ENCODE assay signal across 9 cellular contexts in genomic region chrX:1212532-1212931, GRCh38. TPM values are rescaled to one million over a fixed set of nuclear protein-coding genes. Genes with fewer than 3 reads are reported as not detected.
DNase-seq lines count a peak whose midpoint lies in the region; ATAC-seq and TF ChIP-seq lines count a peak whose summit lies in the region.
"Had no signal": no experiment of that assay in that cellular context is flagged by ENCODE, and none has a peak within 500 bp of the region (broad histone marks: within the 10 kb centered on the region; RNA-seq: fewer than 3 reads in every experiment).

A gene with protein sequence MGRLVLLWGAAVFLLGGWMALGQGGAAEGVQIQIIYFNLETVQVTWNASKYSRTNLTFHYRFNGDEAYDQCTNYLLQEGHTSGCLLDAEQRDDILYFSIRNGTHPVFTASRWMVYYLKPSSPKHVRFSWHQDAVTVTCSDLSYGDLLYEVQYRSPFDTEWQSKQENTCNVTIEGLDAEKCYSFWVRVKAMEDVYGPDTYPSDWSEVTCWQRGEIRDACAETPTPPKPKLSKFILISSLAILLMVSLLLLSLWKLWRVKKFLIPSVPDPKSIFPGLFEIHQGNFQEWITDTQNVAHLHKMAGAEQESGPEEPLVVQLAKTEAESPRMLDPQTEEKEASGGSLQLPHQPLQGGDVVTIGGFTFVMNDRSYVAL (minus strand): TSS chrX:1212649. CDS start chrX:1212634, 15 bp downstream.

- H3K4me1 ChIP-seq in thymus (ENCODE audit: control insufficient read depth, insufficient read depth, low read length), result peaks cover 22% of the 10 kb centered on the region
- no peaks in the 10 kb centered on the region for H3K4me1 ChIP-seq in tibial artery

- 2% methylated on average over 5 of the region's 5 CpGs for WGBS in thymus

- H3K9me3 ChIP-seq in thymus (ENCODE audit: control insufficient read depth) (no peaks in the 10 kb centered on the region), tibial artery (no peaks in the 10 kb centered on the region)

- H3K36me3 Mint-ChIP-seq in activated naive CD4-positive, alpha-beta T cell treated with anti-CD3 and anti-CD28 coated beads for 36 hours (ENCODE audit: low read depth), result no peaks in the 10 kb centered on the region
- peaks cover 15% of the 10 kb centered on the region for H3K36me3 Mint-ChIP-seq in activated CD4-positive, alpha-beta T cell treated with anti-CD3 and anti-CD28 coated beads, Interleukin-2, amount 10 ng/mL, durations not matched to agents 7 days and 5 days (ENCODE audit: low read depth)

- TF ChIP-seq CTCF in tibial artery (IDR thresholded peaks at IDR 0.05), result no peak

- POLR2A ChIA-PET in activated CD4-positive, alpha-beta T cell treated with anti-CD3 and anti-CD28 coated beads, Interleukin-2, amount 10 ng/mL, durations not matched to agents 7 days and 5 days (lab: Charles Lee), result no interaction called here

- peak; percentile 88 for ATAC-seq in HG03378 (IDR thresholded peaks at IDR 0.05; ENCODE audit: unreplicated experiment)

- no peaks in the 10 kb centered on the region for H3K27me3 ChIP-seq in thymus (ENCODE audit: control insufficient read depth, insufficient read depth)
- H3K27me3 ChIP-seq in tibial artery, result no peaks in the 10 kb centered on the region

- DNase-seq in activated naive CD4-positive, alpha-beta T cell treated with anti-CD3 and anti-CD28 coated beads for 36 hours, result peak; percentile 72
- DNase-seq in activated naive CD4-positive, alpha-beta T cell (lab: John Stamatoyannopoulos, UW), result no peak
- DNase-seq in activated CD4-positive, alpha-beta T cell treated with anti-CD3 and anti-CD28 coated beads, Interleukin-2, amount 10 ng/mL, durations not matched to agents 7 days and 5 days, result peak; percentile 53
- no peak for DNase-seq in NCI-H82 (lab: John Stamatoyannopoulos, UW)
- no peak for DNase-seq in tibial artery
- no peak for DNase-seq in epidermal melanocyte (ENCODE audit: insufficient read length, low spot score)

- CTCF ChIA-PET in activated naive CD4-positive, alpha-beta T cell treated with anti-CD3 and anti-CD28 coated beads for 36 hours (lab: Charles Lee), result no interaction called here
- CTCF ChIA-PET in activated CD4-positive, alpha-beta T cell treated with anti-CD3 and anti-CD28 coated beads, Interleukin-2, amount 10 ng/mL, durations not matched to agents 7 days and 5 days (lab: Charles Lee), result no interaction called here

- H3K27ac Mint-ChIP-seq in activated naive CD4-positive, alpha-beta T cell treated with anti-CD3 and anti-CD28 coated beads for 36 hours, result peak within 1 kb of the TSS; percentile 86
- H3K27ac Mint-ChIP-seq in activated CD4-positive, alpha-beta T cell treated with anti-CD3 and anti-CD28 coated beads, Interleukin-2, amount 10 ng/mL, durations not matched to agents 7 days and 5 days, result peak within 1 kb of the TSS; percentile 89

- peak within 1 kb of the TSS; percentile 63 for H3K4me3 Mint-ChIP-seq in activated naive CD4-positive, alpha-beta T cell treated with anti-CD3 and anti-CD28 coated beads for 36 hours
- peak within 1 kb of the TSS; percentile 69 for H3K4me3 Mint-ChIP-seq in activated CD4-positive, alpha-beta T cell treated with anti-CD3 and anti-CD28 coated beads, Interleukin-2, amount 10 ng/mL, durations not matched to agents 7 days and 5 days

- peak within 1 kb of the TSS; percentile 81 for H3K27ac ChIP-seq in thymus (ENCODE audit: low read depth)
- H3K27ac ChIP-seq in tibial artery, result no peak within 1 kb of the TSS

- no peaks in the 10 kb centered on the region for H3K36me3 ChIP-seq in thymus (ENCODE audit: control insufficient read depth, insufficient read depth)
- H3K36me3 ChIP-seq in tibial artery, result no peaks in the 10 kb centered on the region

- H3K9me3 Mint-ChIP-seq in activated naive CD4-positive, alpha-beta T cell treated with anti-CD3 and anti-CD28 coated beads for 36 hours, result no peaks in the 10 kb centered on the region
- peaks cover 6% of the 10 kb centered on the region for H3K9me3 Mint-ChIP-seq in activated CD4-positive, alpha-beta T cell treated with anti-CD3 and anti-CD28 coated beads, Interleukin-2, amount 10 ng/mL, durations not matched to agents 7 days and 5 days

- peaks cover 9% of the 10 kb centered on the region for H3K27me3 Mint-ChIP-seq in activated naive CD4-positive, alpha-beta T cell treated with anti-CD3 and anti-CD28 coated beads for 36 hours (ENCODE audit: low read depth)
- peaks cover 15% of the 10 kb centered on the region for H3K27me3 Mint-ChIP-seq in activated CD4-positive, alpha-beta T cell treated with anti-CD3 and anti-CD28 coated beads, Interleukin-2, amount 10 ng/mL, durations not matched to agents 7 days and 5 days

- H3K4me3 ChIP-seq in thymus (ENCODE audit: low read length) (no peak within 1 kb of the TSS), tibial artery (no peak within 1 kb of the TSS)

- intact Hi-C loops in activated naive CD4-positive, alpha-beta T cell treated with anti-CD3 and anti-CD28 coated beads for 36 hours (cut with micrococcal nuclease), result no loop called here
- intact Hi-C loops in tibial artery (cut with DNase I; ENCODE audit: low total_unique reads), result no loop called here

- peaks cover 34% of the 10 kb centered on the region for H3K4me1 Mint-ChIP-seq in activated naive CD4-positive, alpha-beta T cell treated with anti-CD3 and anti-CD28 coated beads for 36 hours (ENCODE audit: low read depth)
- peaks cover 44% of the 10 kb centered on the region for H3K4me1 Mint-ChIP-seq in activated CD4-positive, alpha-beta T cell treated with anti-CD3 and anti-CD28 coated beads, Interleukin-2, amount 10 ng/mL, durations not matched to agents 7 days and 5 days

RNA-seq across cellular contexts. Expression of the gene that starts here (rescaled TPM):
- 1 to 10 TPM; 1.8 to 2.7 TPM for total RNA-seq in activated naive CD4-positive, alpha-beta T cell treated with anti-CD3 and anti-CD28 coated beads for 36 hours
- 1 to 10 TPM; 3.4 to 4.5 TPM for total RNA-seq in activated CD4-positive, alpha-beta T cell treated with anti-CD3 and anti-CD28 coated beads, Interleukin-2, amount 10 ng/mL, durations not matched to agents 7 days and 5 days
- polyA plus RNA-seq in thymus, result 2.0 TPM
- total RNA-seq: kidney epithelial cell had no signal

Comparison
In these comparisons a context has a peak if more than half of its experiments do, and no peak if none do; other contexts are left out.
1. DNase-seq: peak in activated naive CD4-positive, alpha-beta T cell treated with anti-CD3 and anti-CD28 coated beads for 36 hours (single experiment) and activated CD4-positive, alpha-beta T cell treated with anti-CD3 and anti-CD28 coated beads, Interleukin-2, amount 10 ng/mL, durations not matched to agents 7 days and 5 days (single experiment); none in activated naive CD4-positive, alpha-beta T cell (0 of 4), NCI-H82 (single experiment), tibial artery (0 of 2) and epidermal melanocyte (single experiment).